ENCODE assay signal across 20 cellular contexts in the genomic region with DNA sequence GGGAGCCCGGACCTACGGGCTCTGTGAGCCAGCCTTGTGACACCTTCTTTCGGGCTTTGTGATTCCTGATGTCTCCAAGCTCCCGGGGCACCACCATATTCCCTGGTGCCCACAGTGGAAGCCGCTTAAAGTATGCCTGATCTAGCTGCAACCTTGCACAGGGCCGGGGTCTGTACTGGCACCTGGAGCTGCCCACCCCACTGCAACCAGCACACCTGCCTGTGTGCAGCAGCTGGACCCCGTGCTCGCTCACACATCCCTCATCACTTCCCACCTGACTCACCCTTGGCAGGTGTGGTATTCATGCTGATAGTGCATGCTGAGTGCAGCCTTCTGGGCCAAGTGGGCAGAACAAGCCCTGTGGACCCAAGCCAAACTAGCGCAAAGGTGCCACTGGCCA.
"Had no signal": no experiment of that assay in that cellular context is flagged by ENCODE, and none has a peak within 500 bp of the region (broad histone marks: within the 10 kb centered on the region; RNA-seq: fewer than 3 reads in every experiment).

No MANE protein-coding gene starts in this region.

- H3K36me3 ChIP-seq: colonic mucosa, esophagus squamous epithelium, gastroesophageal sphincter, left ventricle myocardium inferior, lower lobe of right lung, neural progenitor cell, suprapubic skin, thyroid gland had no signal

- DNase-seq: colonic mucosa; dermis blood vessel endothelial cell; esophagus squamous epithelium; foreskin fibroblast; glutamatergic neuron; islet precursor cell; left ventricle myocardium inferior; lower lobe of right lung; midbrain; occipital lobe; psoas muscle; stimulated activated CD4-positive, alpha-beta T cell treated with anti-CD3 and anti-CD28 coated beads, Interleukin-12 subunit alpha, Interleukin-12 subunit beta, amount 100 ng/mL, for 4 hours; stimulated activated naive CD4-positive, alpha-beta T cell had no signal

- H3K9me3 ChIP-seq: colonic mucosa, gastroesophageal sphincter, lower lobe of right lung, psoas muscle, suprapubic skin, thyroid gland had no signal

- H3K4me1 ChIP-seq: colonic mucosa, esophagus squamous epithelium, gastroesophageal sphincter, left ventricle myocardium inferior, lower lobe of right lung, neural progenitor cell, parathyroid adenoma, psoas muscle, suprapubic skin, thyroid gland had no signal

- ATAC-seq: gastroesophageal sphincter; lower lobe of right lung; natural killer cell treated with Interleukin-12 subunit alpha and Interleukin-12 subunit beta and Interleukin-15 and Interleukin-18, amount 100 ng/mL, for 72 hours; psoas muscle; sciatic nerve had no signal

- H3K4me3 ChIP-seq: colonic mucosa, esophagus squamous epithelium, gastroesophageal sphincter, left ventricle myocardium inferior, lower lobe of right lung, neural progenitor cell, psoas muscle, suprapubic skin, thyroid gland had no signal

- H3K27me3 ChIP-seq: colonic mucosa, esophagus squamous epithelium, gastroesophageal sphincter, neural progenitor cell, suprapubic skin, thyroid gland had no signal

- H3K27ac ChIP-seq: colonic mucosa, esophagus squamous epithelium, gastroesophageal sphincter, left ventricle myocardium inferior, lower lobe of right lung, neural progenitor cell, parathyroid adenoma, psoas muscle, suprapubic skin, thyroid gland had no signal
